8 cellular contexts compared by ENCODE assay signal in the genomic region with DNA sequence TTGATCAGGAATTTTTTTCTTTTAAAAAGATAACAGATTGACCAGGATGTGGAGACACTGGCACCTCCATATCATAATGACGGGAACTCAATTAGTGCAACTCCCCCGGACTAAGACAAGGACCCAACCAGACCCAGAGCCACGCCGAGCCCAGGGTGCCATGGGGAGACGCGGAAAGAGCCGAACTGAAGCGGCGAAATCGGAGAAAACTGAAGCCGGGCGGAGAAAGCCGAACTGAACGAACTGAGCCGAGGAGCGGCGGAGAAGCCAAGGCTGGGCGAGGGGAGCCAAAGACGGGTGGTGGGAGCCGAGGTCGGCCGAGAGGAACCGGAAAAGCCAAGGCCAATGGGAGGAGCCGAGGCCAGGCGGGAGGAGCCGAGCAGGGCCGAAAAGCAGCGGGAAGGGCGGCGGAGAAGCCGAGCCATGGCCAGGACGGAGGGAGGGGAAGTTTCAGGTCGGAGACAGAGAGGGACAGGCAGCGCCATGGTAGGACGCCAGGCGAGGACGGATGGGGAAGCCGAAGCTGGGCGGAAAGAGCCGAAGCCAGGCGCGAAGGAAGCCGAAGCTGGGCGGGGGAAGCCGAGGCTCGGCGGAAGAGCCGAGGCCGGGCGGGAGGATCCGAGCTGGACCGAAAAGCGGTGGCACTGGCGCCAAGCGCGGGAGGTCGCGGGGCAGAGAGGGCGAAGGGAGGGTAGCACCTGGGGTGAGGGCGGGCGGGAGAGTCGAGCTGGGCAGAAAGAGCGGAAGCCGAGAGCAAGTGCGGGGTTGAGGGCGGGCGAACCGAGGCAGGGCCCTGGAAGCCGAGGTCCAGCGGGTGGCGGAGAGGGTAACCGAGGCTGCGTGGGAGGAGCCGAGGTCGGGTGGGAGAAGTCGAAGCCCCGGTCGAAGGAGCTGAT. TPM values are rescaled to one million over a fixed set of nuclear protein-coding genes. Genes with fewer than 3 reads are reported as not detected.
A peak's percentile ranks its signal among the peaks of the same experiment; 100 is the strongest.
DNase-seq lines count a peak whose midpoint lies in the region; ATAC-seq and TF ChIP-seq lines count a peak whose summit lies in the region.

No MANE protein-coding gene starts in this region.

- H3K27ac Mint-ChIP-seq in activated naive CD8-positive, alpha-beta T cell = peak overlapping the region; percentile 92
- H3K27ac Mint-ChIP-seq in glutamatergic neuron (ENCODE audit: unreplicated experiment) = peak overlapping the region; percentile 90

- TF ChIP-seq POLR2A in testis (IDR thresholded peaks at IDR 0.05) = no peak

- no peak for TF ChIP-seq CTCF in GM10266 (IDR thresholded peaks at IDR 0.05; ENCODE audit: control insufficient read depth, insufficient read depth, low read depth, missing control alignments)
- TF ChIP-seq CTCF in glutamatergic neuron (IDR thresholded peaks at IDR 0.05; ENCODE audit: partially characterized antibody, unreplicated experiment) = no peak
- no peak for TF ChIP-seq CTCF in osteoblast (IDR thresholded peaks at IDR 0.05; ENCODE audit: extremely low read depth, low read depth, low read length)
- TF ChIP-seq CTCF in testis (IDR thresholded peaks at IDR 0.05) = no peak

- H3K27me3 ChIP-seq in osteoblast (ENCODE audit: insufficient read depth, low read length) (no peaks in the 10 kb centered on the region), testis (no peaks in the 10 kb centered on the region)

- H3K4me1 ChIP-seq in osteoblast (ENCODE audit: insufficient read depth, low read length) (peaks cover 5% of the 10 kb centered on the region), testis (peaks cover 21% of the 10 kb centered on the region)

- peak overlapping the region; percentile 96 for H2AFZ ChIP-seq in osteoblast (ENCODE audit: low read length)

- intact Hi-C loops in testis (cut with DNase I; ENCODE audit: low total_unique reads) = no loop called here

- ATAC-seq in HG02610 (IDR thresholded peaks at IDR 0.05; ENCODE audit: unreplicated experiment) = peak; percentile 80

- peaks cover 27% of the 10 kb centered on the region for H3K9me3 Mint-ChIP-seq in activated naive CD8-positive, alpha-beta T cell (ENCODE audit: low read depth)
- peaks cover 22% of the 10 kb centered on the region for H3K9me3 Mint-ChIP-seq in glutamatergic neuron (ENCODE audit: unreplicated experiment)

- H3K4me3 ChIP-seq in osteoblast (ENCODE audit: insufficient read depth, low read length) (peak overlapping the region; percentile 90), testis (peak overlapping the region; percentile 70 to 73)

- H3K9me3 ChIP-seq in osteoblast (ENCODE audit: low read depth, low read length) (no peaks in the 10 kb centered on the region), testis (no peaks in the 10 kb centered on the region)

- H3K4me3 Mint-ChIP-seq in activated naive CD8-positive, alpha-beta T cell = peak overlapping the region; percentile 87
- H3K4me3 Mint-ChIP-seq in glutamatergic neuron (ENCODE audit: unreplicated experiment) = peak overlapping the region; percentile 91

- peaks cover 18% of the 10 kb centered on the region for H3K36me3 Mint-ChIP-seq in activated naive CD8-positive, alpha-beta T cell
- H3K36me3 Mint-ChIP-seq in glutamatergic neuron (ENCODE audit: unreplicated experiment) = peaks cover 19% of the 10 kb centered on the region

- WGBS in testis, 2 donors = 0 to 1% methylated on average over 78 of the region's 78 CpGs

- DNase-seq in GM10266 (ENCODE audit: extremely low spot score) = peak; percentile 87
- DNase-seq in NCI-H1092 treated with DMSO at 0.1 percent for 48 hours (lab: John Stamatoyannopoulos, UW) = peak; percentile 99
- peak; percentile 97 for DNase-seq in SKM-1 (lab: John Stamatoyannopoulos, UW; ENCODE audit: unreplicated experiment)
- peak; percentile 96 for DNase-seq in glutamatergic neuron
- DNase-seq in osteoblast (ENCODE audit: insufficient read length, low spot score, missing footprints) = peak; percentile 95
- DNase-seq in testis = peak; percentile 92

- no peaks in the 10 kb centered on the region for H3K27me3 Mint-ChIP-seq in activated naive CD8-positive, alpha-beta T cell
- H3K27me3 Mint-ChIP-seq in glutamatergic neuron (ENCODE audit: unreplicated experiment) = peaks cover 7% of the 10 kb centered on the region

- H3K27ac ChIP-seq in osteoblast (ENCODE audit: low read depth, low read length) (peak overlapping the region; percentile 82), testis (peak overlapping the region; percentile 89 to 96)

- H4K20me1 ChIP-seq in osteoblast (ENCODE audit: insufficient read depth, low read length) = no peaks in the 10 kb centered on the region

- H3K4me1 Mint-ChIP-seq in activated naive CD8-positive, alpha-beta T cell (ENCODE audit: low read depth) = peaks cover 26% of the 10 kb centered on the region
- no peaks in the 10 kb centered on the region for H3K4me1 Mint-ChIP-seq in glutamatergic neuron (ENCODE audit: low read depth, unreplicated experiment)

- peak overlapping the region; percentile 93 for H3K4me2 ChIP-seq in osteoblast (ENCODE audit: insufficient read depth, low read length)

- H3K36me3 ChIP-seq in osteoblast (ENCODE audit: insufficient read depth, low read length) (no peaks in the 10 kb centered on the region), testis (ENCODE audit: low read depth, missing control alignments) (no peaks in the 10 kb centered on the region)

- H3K79me2 ChIP-seq in osteoblast (ENCODE audit: insufficient read depth, low read length) = no peaks in the 10 kb centered on the region

RNA-seq across cellular contexts. Expression of a gene that starts 29.4 kb away (rescaled TPM):
- total RNA-seq in glutamatergic neuron (ENCODE audit: unreplicated experiment) (13.7 TPM), osteoblast (19.5 and 20.0 TPM in 2 replicates), testis (10 to 100 TPM; 20.8 to 21.0 TPM)
- 5.6 TPM for polyA plus RNA-seq in testis (ENCODE audit: insufficient read depth, low read depth, low replicate concordance)

RNA-seq across cellular contexts. Expression of a gene that starts 40.5 kb away (rescaled TPM):
- total RNA-seq in glutamatergic neuron (ENCODE audit: unreplicated experiment) (1.3 TPM), osteoblast (not detected in 2 replicates), testis (1 to 10 TPM; 2.2 to 2.6 TPM)
- polyA plus RNA-seq in testis (ENCODE audit: insufficient read depth, low read depth, low replicate concordance) = not detected

RNA-seq across cellular contexts. Expression of a gene that starts 49.8 kb away (rescaled TPM):
- total RNA-seq in glutamatergic neuron (ENCODE audit: unreplicated experiment) = 1.5 TPM
- total RNA-seq in osteoblast = not detected in 2 replicates
- total RNA-seq in testis = not detected
- not detected for polyA plus RNA-seq in testis (ENCODE audit: insufficient read depth, low read depth, low replicate concordance)

RNA-seq across cellular contexts. Expression of a gene that starts 59.0 kb away (rescaled TPM):
- total RNA-seq in glutamatergic neuron (ENCODE audit: unreplicated experiment) (not detected), osteoblast (not detected in 2 replicates), testis (not detected)
- polyA plus RNA-seq in testis (ENCODE audit: insufficient read depth, low read depth, low replicate concordance) = not detected

Comparison
In these comparisons a context has a peak if more than half of its experiments do, and no peak if none do; other contexts are left out.
1. Peak in every context shown above with its lines: DNase-seq, ATAC-seq, H3K4me3 ChIP-seq and H3K27ac ChIP-seq.